ENCODE assay signal across 8 cellular contexts in genomic region chr1:234613128-234613875, GRCh38. TPM values are rescaled to one million over a fixed set of nuclear protein-coding genes. Genes with fewer than 3 reads are reported as not detected.
DNase-seq lines count a peak whose midpoint lies in the region; TF ChIP-seq lines count a peak whose summit lies in the region.

No MANE protein-coding gene starts in this region.

- DNase-seq in AG10803 (ENCODE audit: low read depth) (peak; percentile 97), HEK293T (ENCODE audit: extremely low spot score) (no peak), RWPE1 (ENCODE audit: low spot score) (no peak), nephron progenitor cell (no peak), DMS114 treated with DMSO at 0.1 percent for 48 hours (lab: John Stamatoyannopoulos, UW; ENCODE audit: unreplicated experiment) (no peak), ureter (ENCODE audit: low spot score) (no peak), glomerular visceral epithelial cell (ENCODE audit: extremely low spot score) (no peak)

- POLR2A ChIA-PET in HEK293T (lab: Yijun Ruan, JAX), result interaction anchor here (0.9 to 7.0 kb wide), 27 partner anchors 9 to 471 kb away, joined by 3 to 154 read pairs (median 11); no protein-coding TSS in a partner anchor
- POLR2A ChIA-PET in RWPE1 (lab: Yijun Ruan, JAX; ENCODE audit: low non-redundant PET), result interaction anchor here (1.0 to 3.0 kb wide), 2 partner anchors 43 to 466 kb away, joined by 3 to 24 read pairs; no protein-coding TSS in a partner anchor

- peak overlapping the region; percentile 45 for H3K4me3 ChIP-seq in AG10803 (ENCODE audit: low read length)

- peak overlapping the region; percentile 76 for H3K4me3 Mint-ChIP-seq in dendritic cell treated with granulocyte-macrophage colony-stimulating factor and Interleukin-4, amounts not matched to agents 40 ng/mL and 50 ng/mL, for 4 days
- H3K4me3 Mint-ChIP-seq in nephron progenitor cell, result peak overlapping the region; percentile 49

- peak overlapping the region; percentile 98 for H3K27ac ChIP-seq in RWPE1

- intact Hi-C loops in dendritic cell treated with granulocyte-macrophage colony-stimulating factor and Interleukin-4, amounts not matched to agents 40 ng/mL and 50 ng/mL, for 4 days (cut with micrococcal nuclease), result loop anchor here (2.0 to 5.0 kb wide), 5 partner anchors 43 to 344 kb away; no protein-coding TSS in a partner anchor

- peak overlapping the region; percentile 100 for H3K27ac Mint-ChIP-seq in dendritic cell treated with granulocyte-macrophage colony-stimulating factor and Interleukin-4, amounts not matched to agents 40 ng/mL and 50 ng/mL, for 4 days
- H3K27ac Mint-ChIP-seq in nephron progenitor cell, result peak overlapping the region; percentile 99

- H3K36me3 Mint-ChIP-seq in dendritic cell treated with granulocyte-macrophage colony-stimulating factor and Interleukin-4, amounts not matched to agents 40 ng/mL and 50 ng/mL, for 4 days (ENCODE audit: low read depth), result peaks cover 11% of the 10 kb centered on the region
- H3K36me3 Mint-ChIP-seq in nephron progenitor cell (ENCODE audit: low read depth), result peaks cover 2% of the 10 kb centered on the region

- CTCF ChIA-PET in HEK293T (lab: Yijun Ruan, JAX) (interaction anchor here (0.6 to 1.3 kb wide), 9 partner anchors 111 to 365 kb away, joined by 3 to 5 read pairs (median 3); no protein-coding TSS in a partner anchor), RWPE1 (lab: Yijun Ruan, JAX) (interaction anchor here (0.9 to 1.7 kb wide), 5 partner anchors 9 to 470 kb away, joined by 3 to 5 read pairs (median 4); no protein-coding TSS in a partner anchor)

- H3K27me3 Mint-ChIP-seq in dendritic cell treated with granulocyte-macrophage colony-stimulating factor and Interleukin-4, amounts not matched to agents 40 ng/mL and 50 ng/mL, for 4 days, result no peaks in the 10 kb centered on the region
- H3K27me3 Mint-ChIP-seq in nephron progenitor cell (ENCODE audit: low read depth, poor library complexity), result no peaks in the 10 kb centered on the region

- TF ChIP-seq CTCF in AG10803 (conservative IDR thresholded peaks at IDR 0.05; ENCODE audit: low read length), result 0 out of 2 replicates have a peak, but pooled peaks have one; percentile 5
- no peak for TF ChIP-seq CTCF in RWPE1 (conservative IDR thresholded peaks at IDR 0.05; ENCODE audit: low read depth)
- no peak for TF ChIP-seq CTCF in nephron progenitor cell (IDR thresholded peaks at IDR 0.05)

- peaks cover 39% of the 10 kb centered on the region for H3K4me1 Mint-ChIP-seq in dendritic cell treated with granulocyte-macrophage colony-stimulating factor and Interleukin-4, amounts not matched to agents 40 ng/mL and 50 ng/mL, for 4 days (ENCODE audit: low read depth)
- peaks cover 58% of the 10 kb centered on the region for H3K4me1 Mint-ChIP-seq in nephron progenitor cell

- H3K9me3 Mint-ChIP-seq in dendritic cell treated with granulocyte-macrophage colony-stimulating factor and Interleukin-4, amounts not matched to agents 40 ng/mL and 50 ng/mL, for 4 days, result no peaks in the 10 kb centered on the region
- no peaks in the 10 kb centered on the region for H3K9me3 Mint-ChIP-seq in nephron progenitor cell

TF ChIP-seq in HEK293T, 16 proteins besides CTCF, POLR2A, EP300 and RAD21:
- TF ChIP-seq ELF4 (IDR thresholded peaks at IDR 0.05), result peak; percentile 8; the same call in 1 of the 2 replicates
- TF ChIP-seq NFRKB (IDR thresholded peaks at IDR 0.05), result no peak
TF ChIP-seq in HEK293T: peak in this region for 1.

RNA-seq across cellular contexts. Expression of gene IRF2BP2, which starts 3.3 kb away (rescaled TPM):
- total RNA-seq in ureter, result 118 TPM
